Comparison of ENCODE assay signal across 12 cellular contexts in genomic region chr6:156977527-156978291, GRCh38.
A peak's percentile ranks its signal among the peaks of the same experiment; 100 is the strongest.
DNase-seq lines count a peak whose midpoint lies in the region; ATAC-seq and TF ChIP-seq lines count a peak whose summit lies in the region.
"Had no signal": no experiment of that assay in that cellular context is flagged by ENCODE, and none has a peak within 500 bp of the region (broad histone marks: within the 10 kb centered on the region; RNA-seq: fewer than 3 reads in every experiment).

No MANE protein-coding gene starts in this region.

- peaks cover 14% of the 10 kb centered on the region for H3F3A ChIP-seq in SK-N-SH (replicated peaks; ENCODE audit: insufficient read depth)

- ATAC-seq in SK-N-SH treated with all-trans-retinoic acid at 6 μM for 48 hours = no peak
- no peak for ATAC-seq in stimulated activated naive B cell treated with anti-CD40 and anti-IgM and Interleukin-4, amounts not matched to agents 10 μg/mL and 1 μg/mL and 100 μg/mL, for 72 hours (replicated peaks)
- no peak for ATAC-seq in GM18505 (IDR thresholded peaks at IDR 0.05; ENCODE audit: unreplicated experiment)

- H3K4me1 ChIP-seq in SK-N-SH (ENCODE audit: control insufficient read depth in 1 of 2, insufficient read depth in 2 of 2, low read depth in 1 of 2, low read length in 1 of 2) (peaks cover 0 to 30% of the 10 kb centered on the region in 2 experiments; a peak in 3 of 4 replicates), OCI-LY3 (ENCODE audit: low read length) (peaks cover 54% of the 10 kb centered on the region)

- H3K27me3 Mint-ChIP-seq in stimulated activated naive B cell treated with anti-CD40 and anti-IgM and Interleukin-4, amounts not matched to agents 10 μg/mL and 1 μg/mL and 100 μg/mL, for 72 hours = no peaks in the 10 kb centered on the region
- H3K27me3 Mint-ChIP-seq: activated CD4-positive, alpha-beta T cell treated with anti-CD3 and anti-CD28 coated beads, Interleukin-2, amount 10 ng/mL, durations not matched to agents 7 days and 5 days had no signal

- H3K27ac Mint-ChIP-seq in stimulated activated naive B cell treated with anti-CD40 and anti-IgM and Interleukin-4, amounts not matched to agents 10 μg/mL and 1 μg/mL and 100 μg/mL, for 72 hours = peak overlapping the region; percentile 88
- H3K27ac Mint-ChIP-seq: activated CD4-positive, alpha-beta T cell treated with anti-CD3 and anti-CD28 coated beads, Interleukin-2, amount 10 ng/mL, durations not matched to agents 7 days and 5 days had no signal

- H3K79me2 ChIP-seq in SK-N-SH (ENCODE audit: insufficient read depth) (peaks cover 98% of the 10 kb centered on the region), OCI-LY3 (ENCODE audit: low read length) (peaks cover 88% of the 10 kb centered on the region)

- H3K4me3 Mint-ChIP-seq in stimulated activated naive B cell treated with anti-CD40 and anti-IgM and Interleukin-4, amounts not matched to agents 10 μg/mL and 1 μg/mL and 100 μg/mL, for 72 hours = peak overlapping the region in 1 of 2 donors; percentile 54

- peaks cover 0 to 3% of the 10 kb centered on the region in 2 donors for H3K9me3 Mint-ChIP-seq in stimulated activated naive B cell treated with anti-CD40 and anti-IgM and Interleukin-4, amounts not matched to agents 10 μg/mL and 1 μg/mL and 100 μg/mL, for 72 hours
- H3K9me3 Mint-ChIP-seq: activated CD4-positive, alpha-beta T cell treated with anti-CD3 and anti-CD28 coated beads, Interleukin-2, amount 10 ng/mL, durations not matched to agents 7 days and 5 days had no signal

- TF ChIP-seq POLR2A in GM18505 (IDR thresholded peaks at IDR 0.05; ENCODE audit: borderline replicate concordance, extremely low read depth, insufficient read depth, insufficient read length) = no peak

- H3K9ac ChIP-seq in SK-N-SH = peak overlapping the region; percentile 63; the same call in 1 of the 2 replicates
- H3K9ac ChIP-seq in OCI-LY3 (ENCODE audit: low read length) = peak overlapping the region; percentile 10; the same call in 1 of the 2 replicates

- no peaks in the 10 kb centered on the region for H3K9me3 ChIP-seq in SK-N-SH
- no peaks in the 10 kb centered on the region for H3K9me3 ChIP-seq in OCI-LY3 (ENCODE audit: insufficient read depth, low read length)
- H3K9me3 ChIP-seq: vagina had no signal

- peak overlapping the region; percentile 63 to 74; a peak in 3 of 4 replicates for H3K27ac ChIP-seq in SK-N-SH (ENCODE audit: low read depth in 2 of 2, low read length in 1 of 2)
- H3K27ac ChIP-seq in OCI-LY3 (ENCODE audit: low read length) = no peak overlapping the region
- H3K27ac ChIP-seq: epithelial cell of prostate, vagina had no signal

- H3K4me3 ChIP-seq in SK-N-SH (ENCODE audit: low read depth in 2 of 2, low read length in 1 of 2) = no peak overlapping the region
- H3K4me3 ChIP-seq in OCI-LY3 (ENCODE audit: low read length) = no peak overlapping the region; the same call in 1 of the 2 replicates
- no peak overlapping the region for H3K4me3 ChIP-seq in fibroblast of villous mesenchyme (ENCODE audit: low read depth, low read length)

- CTCF ChIA-PET in SK-N-SH (lab: Yijun Ruan, JAX) = interaction anchor here (1.7 kb wide), 1 partner anchor 18 kb away, joined by 3 read pairs; no protein-coding TSS in a partner anchor

- H3K36me3 Mint-ChIP-seq in stimulated activated naive B cell treated with anti-CD40 and anti-IgM and Interleukin-4, amounts not matched to agents 10 μg/mL and 1 μg/mL and 100 μg/mL, for 72 hours = peaks cover 3 to 17% of the 10 kb centered on the region in 2 donors

- H3K36me3 ChIP-seq in SK-N-SH (replicated peaks in 1 of 2; ENCODE audit: control insufficient read depth in 1 of 2, insufficient read depth in 2 of 2, low read length in 1 of 2) (peaks cover 0 to 5% of the 10 kb centered on the region in 2 experiments), OCI-LY3 (replicated peaks; ENCODE audit: low read depth, low read length) (peaks cover 3% of the 10 kb centered on the region)
- H3K36me3 ChIP-seq: vagina had no signal

- H3K9me2 ChIP-seq in SK-N-SH = no peaks in the 10 kb centered on the region

- no peak for DNase-seq in SK-N-SH
- peak; percentile 84 for DNase-seq in fibroblast of villous mesenchyme (ENCODE audit: low read depth)
- DNase-seq in stimulated activated naive B cell treated with anti-CD40 and anti-IgM and Interleukin-4, amounts not matched to agents 10 μg/mL and 1 μg/mL and 100 μg/mL, for 72 hours = no peak
- DNase-seq in GF-D8 (lab: John Stamatoyannopoulos, UW) = no peak
- DNase-seq in NCI-H146 treated with DMSO at 0.1 percent for 48 hours (lab: John Stamatoyannopoulos, UW; ENCODE audit: unreplicated experiment) = no peak
- DNase-seq: activated CD4-positive, alpha-beta T cell treated with anti-CD3 and anti-CD28 coated beads, Interleukin-2, amount 10 ng/mL, durations not matched to agents 7 days and 5 days; KG1 had no signal

- TF ChIP-seq EP300 in SK-N-SH (IDR thresholded peaks at IDR 0.05; ENCODE audit: borderline replicate concordance in 1 of 2, low read depth in 1 of 2, low read length in 1 of 2) = no peak

- WGBS in SK-N-SH (ENCODE audit: low lambda C conversion rate) = 79% methylated on average over 7 of the region's 8 CpGs

- peaks cover 51 to 89% of the 10 kb centered on the region in 2 donors for H3K4me1 Mint-ChIP-seq in stimulated activated naive B cell treated with anti-CD40 and anti-IgM and Interleukin-4, amounts not matched to agents 10 μg/mL and 1 μg/mL and 100 μg/mL, for 72 hours

- H2AFZ ChIP-seq in SK-N-SH (ENCODE audit: low read depth) (no peak overlapping the region), OCI-LY3 (ENCODE audit: low read depth, low read length) (no peak overlapping the region)

- no peak for TF ChIP-seq RAD21 in SK-N-SH (IDR thresholded peaks at IDR 0.05; ENCODE audit: low read length)

- H4K20me1 ChIP-seq in SK-N-SH (ENCODE audit: insufficient read depth) = peaks cover 51% of the 10 kb centered on the region
- H4K20me1 ChIP-seq in OCI-LY3 (ENCODE audit: insufficient read depth, low read length) = peaks cover 2% of the 10 kb centered on the region; the same call in 1 of the 2 replicates

- H3K4me2 ChIP-seq in SK-N-SH (peak overlapping the region; percentile 72; the same call in 1 of the 2 replicates), OCI-LY3 (ENCODE audit: low read length) (peak overlapping the region; percentile 98)

- POLR2A ChIA-PET in SK-N-SH (lab: Yijun Ruan, JAX) = no interaction called here

- H3K27me3 ChIP-seq in SK-N-SH (ENCODE audit: insufficient read depth) = no peaks in the 10 kb centered on the region
- H3K27me3 ChIP-seq in OCI-LY3 (ENCODE audit: low read depth, low read length) = no peaks in the 10 kb centered on the region
- H3K27me3 ChIP-seq: vagina had no signal

- TF ChIP-seq CTCF in SK-N-SH (IDR thresholded peaks at IDR 0.05) (no peak), OCI-LY3 (IDR thresholded peaks at IDR 0.05; ENCODE audit: low read depth, low read length) (no peak), fibroblast of villous mesenchyme (IDR thresholded peaks at IDR 0.05; ENCODE audit: insufficient read depth, low read depth, low read length) (no peak)

TF ChIP-seq in SK-N-SH, 30 proteins besides CTCF, POLR2A, EP300 and RAD21:
- TF ChIP-seq TCF12 (IDR thresholded peaks at IDR 0.05) (no peak), USF1 (IDR thresholded peaks at IDR 0.05; ENCODE audit: borderline replicate concordance, low read depth) (no peak), EZH2phosphoT487 (IDR thresholded peaks at IDR 0.05; ENCODE audit: borderline replicate concordance, low read depth) (no peak), FOXJ3 (CRISPR knock-in tag; IDR thresholded peaks at IDR 0.05) (no peak)

TF ChIP-seq in SK-N-SH treated with all-trans-retinoic acid at 6 μM for 48 hours, 23 proteins besides CTCF, POLR2A, EP300 and RAD21:
- TF ChIP-seq ZFP3 (CRISPR knock-in tag; IDR thresholded peaks at IDR 0.05) (no peak), OSR1 (CRISPR knock-in tag; IDR thresholded peaks at IDR 0.05) (no peak), CSRNP3 (CRISPR knock-in tag; IDR thresholded peaks at IDR 0.05) (no peak), RARB (CRISPR knock-in tag; IDR thresholded peaks at IDR 0.05) (no peak), ZNF8 (CRISPR knock-in tag; IDR thresholded peaks at IDR 0.05) (no peak), POU6F1 (CRISPR knock-in tag; IDR thresholded peaks at IDR 0.05; ENCODE audit: borderline replicate concordance, low read depth) (no peak), CSDC2 (CRISPR knock-in tag; IDR thresholded peaks at IDR 0.05) (no peak)
TF ChIP-seq in SK-N-SH treated with all-trans-retinoic acid at 6 μM for 48 hours: peak in this region for 0.
